ENCODE assay signal across 25 cellular contexts in the genomic region with DNA sequence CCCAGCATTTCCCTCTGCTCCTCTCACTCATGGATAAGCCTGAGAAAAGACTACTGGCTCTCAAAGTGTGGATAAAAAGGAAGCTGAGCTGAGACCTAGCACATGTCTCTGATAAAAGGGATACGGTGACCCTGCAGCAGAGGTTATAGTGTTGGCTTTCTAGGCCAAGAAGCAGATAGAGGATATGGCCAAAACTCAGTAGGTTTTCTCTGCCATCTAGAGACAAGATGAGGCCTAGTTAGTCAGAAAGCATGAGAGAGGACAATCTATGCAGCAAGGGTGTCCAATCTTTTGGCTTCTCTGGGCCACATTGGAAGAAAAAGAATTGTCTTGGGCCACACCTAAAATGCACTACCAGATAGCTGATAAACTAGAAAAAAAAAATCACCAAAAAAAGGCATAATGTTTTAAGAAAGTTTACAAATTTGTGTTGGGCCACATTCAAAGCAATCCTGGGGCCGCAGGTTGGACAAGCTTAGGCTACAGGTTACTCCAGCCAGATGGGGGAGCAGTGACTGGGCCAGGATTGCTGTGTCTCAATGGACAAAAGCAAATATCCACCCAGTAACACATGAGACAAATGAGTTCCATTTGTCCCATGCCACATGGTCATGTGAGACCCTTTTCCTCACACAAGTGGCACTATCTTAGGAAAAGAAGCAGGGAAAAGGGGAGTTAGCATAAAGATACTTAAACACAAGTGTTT.
DNase-seq lines count a peak whose midpoint lies in the region; ATAC-seq, FAIRE-seq and TF ChIP-seq lines count a peak whose summit lies in the region.
"Had no signal": no experiment of that assay in that cellular context is flagged by ENCODE, and none has a peak within 500 bp of the region (broad histone marks: within the 10 kb centered on the region; RNA-seq: fewer than 3 reads in every experiment).

No MANE protein-coding gene starts in this region.

- no TSS peak for BruUV-seq in Panc1 (replicated peaks; lab: Mats Ljungman, UMichigan)

- H3K18ac ChIP-seq in H1 (ENCODE audit: extremely low read depth, low read length) = no peak overlapping the region

- no peaks in the 10 kb centered on the region for H3K36me3 Mint-ChIP-seq in stimulated activated effector memory CD8-positive, alpha-beta T cell treated with anti-CD3 and anti-CD28 coated beads, Interleukin-12 subunit alpha, Interleukin-12 subunit beta, amount 100 ng/mL, for 72 hours

- H2BK5ac ChIP-seq in H1 (ENCODE audit: low read depth, low read length) = no peak overlapping the region; the same call in 1 of the 2 replicates

- H3K4me1 ChIP-seq in heart left ventricle (peaks cover 0 to 7% (median 0%) of the 10 kb centered on the region in 12 donors), right atrium auricular region (no peaks in the 10 kb centered on the region), Panc1 (ENCODE audit: control insufficient read depth, insufficient read depth, low read length) (no peaks in the 10 kb centered on the region), H1 (replicated peaks in 1 of 4; ENCODE audit: control insufficient read depth in 3 of 4, insufficient read depth in 4 of 4, low read length in 3 of 4) (peaks cover 2 to 9% (median 7%) of the 10 kb centered on the region in 4 experiments; a peak in 4 of 7 replicates)
- H3K4me1 ChIP-seq: Caco-2, vagina had no signal

- no peak overlapping the region; a peak in 1 of 4 replicates for H3K4me2 ChIP-seq in H1 (ENCODE audit: insufficient read depth in 1 of 2, low read depth in 2 of 2, low read length in 2 of 2)

- TF ChIP-seq POLR2A in heart left ventricle (IDR thresholded peaks at IDR 0.05) = no peak
- no peak for TF ChIP-seq POLR2A in H1 (IDR thresholded peaks at IDR 0.05; ENCODE audit: control extremely low read depth in 1 of 2, low read depth in 2 of 2, low read length in 2 of 2)

- no peak overlapping the region for H3K23ac ChIP-seq in H1 (ENCODE audit: insufficient read length)

- H3K4me3 Mint-ChIP-seq in stimulated activated effector memory CD8-positive, alpha-beta T cell treated with anti-CD3 and anti-CD28 coated beads, Interleukin-12 subunit alpha, Interleukin-12 subunit beta, amount 100 ng/mL, for 72 hours = no peak overlapping the region
- H3K4me3 Mint-ChIP-seq: brain had no signal

- no peak overlapping the region for H2BK120ac ChIP-seq in H1 (replicated peaks; ENCODE audit: low read depth, low read length)

- H3K27me3 ChIP-seq in heart left ventricle (no peaks in the 10 kb centered on the region), right atrium auricular region (no peaks in the 10 kb centered on the region), Panc1 (ENCODE audit: control insufficient read depth, insufficient read depth, low read length) (no peaks in the 10 kb centered on the region), H1 (replicated peaks in 1 of 4; ENCODE audit: control insufficient read depth in 3 of 4, extremely low read depth in 1 of 4, insufficient read depth in 3 of 4, low read length in 3 of 4) (no peaks in the 10 kb centered on the region)
- H3K27me3 ChIP-seq: ovary, SJCRH30, vagina had no signal

- no peak for TF ChIP-seq EP300 in H1 (IDR thresholded peaks at IDR 0.05; ENCODE audit: borderline replicate concordance in 1 of 2, low read depth in 2 of 2, low read length in 2 of 2)

- no peaks in the 10 kb centered on the region for H3K23me2 ChIP-seq in H1 (ENCODE audit: low read depth, low read length)

- H3K4me3 ChIP-seq in heart left ventricle (no peak overlapping the region), right atrium auricular region (no peak overlapping the region), Panc1 (ENCODE audit: low read depth in 2 of 2, low read length in 2 of 2) (no peak overlapping the region), H1 (ENCODE audit: extremely low read depth in 1 of 4, insufficient read depth in 2 of 4, low read depth in 3 of 4, low read length in 4 of 4) (no peak overlapping the region)
- H3K4me3 ChIP-seq: K562, ovary, vagina had no signal

- no peak overlapping the region for H4K91ac ChIP-seq in H1 (replicated peaks; ENCODE audit: insufficient read length, low read length)

- H3K4ac ChIP-seq in H1 (replicated peaks; ENCODE audit: insufficient read length, low read depth, low read length) = no peak overlapping the region

- no peak overlapping the region for H3K56ac ChIP-seq in H1 (replicated peaks; ENCODE audit: insufficient read length, low read depth, low read length)

- POLR2A ChIA-PET in Panc1 (lab: Charles Lee) = no interaction called here
- POLR2A ChIA-PET in H1 (lab: Charles Lee; ENCODE audit: partially characterized antibody) = no interaction called here

- FAIRE-seq in H1 (lab: Jason Lieb, UNC) = no peak
- FAIRE-seq: K562 had no signal

- H4K20me1 ChIP-seq in H1 (replicated peaks in 1 of 2; ENCODE audit: control insufficient read depth in 1 of 2, insufficient read depth in 2 of 2, low read length in 2 of 2) = no peaks in the 10 kb centered on the region

- H3K9me3 ChIP-seq in heart left ventricle (peaks cover 0 to 7% (median 0%) of the 10 kb centered on the region in 12 donors), right atrium auricular region (no peaks in the 10 kb centered on the region), Panc1 (ENCODE audit: control insufficient read depth, insufficient read depth, low read depth, low read length) (no peaks in the 10 kb centered on the region), H1 (ENCODE audit: insufficient read depth in 2 of 2, low read depth in 1 of 2, low read length in 1 of 2) (no peaks in the 10 kb centered on the region)
- H3K9me3 ChIP-seq: Caco-2, ovary, SJCRH30, vagina had no signal

- no peak overlapping the region for H3K27ac Mint-ChIP-seq in stimulated activated effector memory CD8-positive, alpha-beta T cell treated with anti-CD3 and anti-CD28 coated beads, Interleukin-12 subunit alpha, Interleukin-12 subunit beta, amount 100 ng/mL, for 72 hours

- peaks cover 6% of the 10 kb centered on the region for H3K4me1 Mint-ChIP-seq in stimulated activated effector memory CD8-positive, alpha-beta T cell treated with anti-CD3 and anti-CD28 coated beads, Interleukin-12 subunit alpha, Interleukin-12 subunit beta, amount 100 ng/mL, for 72 hours

- H2BK20ac ChIP-seq in H1 (ENCODE audit: low read length) = no peak overlapping the region

- H3K14ac ChIP-seq in H1 (ENCODE audit: insufficient read length) = no peak overlapping the region

- H3K79me1 ChIP-seq in H1 (ENCODE audit: low read depth, low read length) = no peaks in the 10 kb centered on the region

- in situ Hi-C loops in Panc1 (cut with HindIII; ENCODE audit: low pct_unique_long_range_greater_than_20kb, low sequenced_read_pairs) = no loop called here

- H2BK15ac ChIP-seq in H1 (ENCODE audit: low read length) = no peak overlapping the region

- H3K36me3 ChIP-seq in heart left ventricle (no peaks in the 10 kb centered on the region), right atrium auricular region (no peaks in the 10 kb centered on the region), Panc1 (ENCODE audit: control insufficient read depth, insufficient read depth, low read length) (no peaks in the 10 kb centered on the region), H1 (ENCODE audit: control insufficient read depth in 2 of 4, insufficient read depth in 4 of 4, low read length in 3 of 4) (no peaks in the 10 kb centered on the region)
- H3K36me3 ChIP-seq: ovary, SJCRH30, vagina had no signal

- TF ChIP-seq RAD21 in H1 (IDR thresholded peaks at IDR 0.05 in 1 of 2, conservative IDR thresholded peaks at IDR 0.05 in 1 of 2; ENCODE audit: low read depth in 2 of 2, low read length in 2 of 2) = peak in 1 of 2 experiments; percentile 21; a peak in 2 of 4 replicates

- H2BK12ac ChIP-seq in H1 (ENCODE audit: low read depth, low read length) = peak overlapping the region; percentile 72

- ATAC-seq in heart left ventricle = peak in 3 of 4 donors; percentile 11 to 34 (median 26)
- no peak for ATAC-seq in Panc1
- ATAC-seq in stimulated activated effector memory CD8-positive, alpha-beta T cell treated with anti-CD3 and anti-CD28 coated beads, Interleukin-12 subunit alpha, Interleukin-12 subunit beta, amount 100 ng/mL, for 72 hours = peak; percentile 64
- ATAC-seq: K562 had no signal

- H3K79me2 ChIP-seq in H1 (ENCODE audit: control insufficient read depth in 1 of 2, insufficient read depth in 2 of 2, low read length in 2 of 2) = no peaks in the 10 kb centered on the region

- H3K27ac ChIP-seq in heart left ventricle (no peak overlapping the region), right atrium auricular region (no peak overlapping the region), Panc1 (ENCODE audit: low read length) (no peak overlapping the region), H1 (ENCODE audit: low read depth, low read length) (no peak overlapping the region)
- H3K27ac ChIP-seq: epithelial cell of prostate, ovary, vagina had no signal

- no peak overlapping the region for H3K9ac ChIP-seq in H1 (replicated peaks in 1 of 4; ENCODE audit: extremely low read depth in 1 of 4, low read depth in 3 of 4, low read length in 3 of 4)

- DNase-seq in heart left ventricle (no peak), right atrium auricular region (ENCODE audit: low spot score) (no peak), Panc1 (ENCODE audit: low read depth, low spot score) (no peak), H1 (ENCODE audit: low read depth in 1 of 2, low spot score in 2 of 2) (no peak), kidney glomerular epithelial cell (lab: John Stamatoyannopoulos, UW) (no peak), NCI-H2196 (lab: John Stamatoyannopoulos, UW; ENCODE audit: unreplicated experiment) (no peak), epidermal melanocyte (ENCODE audit: insufficient read length, low spot score) (no peak)
- DNase-seq in stimulated activated effector memory CD8-positive, alpha-beta T cell treated with anti-CD3 and anti-CD28 coated beads, Interleukin-12 subunit alpha, Interleukin-12 subunit beta, amount 100 ng/mL, for 72 hours (ENCODE audit: low spot score in 2 of 2) = no peak
- DNase-seq: activated CD4-positive, CD25-positive, alpha-beta regulatory T cell treated with anti-CD3 and anti-CD28 coated beads, Interleukin-2, amount 50 U/mL, for 72 hours; activated CD8-positive, alpha-beta memory T cell treated with anti-CD3 and anti-CD28 coated beads, Interleukin-2, amount 50 U/mL, for 4 hours; activated naive CD4-positive, alpha-beta T cell treated with anti-CD3 and anti-CD28 coated beads, Interleukin-2, amount 50 U/mL, for 16 hours; cortex of kidney; foreskin melanocyte; NCI-H1048; NCI-H2081; NCI-H524 treated with DMSO at 0.1 percent for 48 hours; ovary; SJCRH30; stimulated activated CD4-positive, alpha-beta T cell treated with anti-CD3 and anti-CD28 coated beads, Interleukin-2, amount 100 ng/mL, for 24 hours; T-helper 9 cell had no signal

- intact Hi-C loops in heart left ventricle (cut with DNase I) = no loop called here
- intact Hi-C loops in Panc1 (cut with micrococcal nuclease; ENCODE audit: unreplicated experiment) = no loop called here

- peak overlapping the region; percentile 40 for H2AFZ ChIP-seq in H1 (ENCODE audit: low read length)

- peak in 1 of 12 donors; percentile 10 for TF ChIP-seq CTCF in heart left ventricle (IDR thresholded peaks at IDR 0.05)
- no peak for TF ChIP-seq CTCF in right atrium auricular region (IDR thresholded peaks at IDR 0.05)
- peak; percentile 13 for TF ChIP-seq CTCF in Panc1 (IDR thresholded peaks at IDR 0.05)
- TF ChIP-seq CTCF in H1 (IDR thresholded peaks at IDR 0.05; ENCODE audit: control extremely low read depth in 1 of 3, insufficient read depth in 1 of 3, low read depth in 1 of 3, low read length in 3 of 3) = peak in 1 of 3 experiments; percentile 9; a peak in 1 of 4 replicates

- no peak overlapping the region for H4K8ac ChIP-seq in H1 (ENCODE audit: extremely low read depth, insufficient read depth, low read length)

- H2AK5ac ChIP-seq in H1 (ENCODE audit: low read depth, low read length) = no peak overlapping the region

- CTCF ChIA-PET in Panc1 (lab: Charles Lee) (no interaction called here), H1 (lab: Charles Lee; ENCODE audit: partially characterized antibody) (interaction anchor here (1.0 to 1.1 kb wide), 2 partner anchors 51 to 80 kb away, joined by 3 to 4 read pairs; no protein-coding TSS in a partner anchor)

- no peaks in the 10 kb centered on the region for H3K9me3 Mint-ChIP-seq in stimulated activated effector memory CD8-positive, alpha-beta T cell treated with anti-CD3 and anti-CD28 coated beads, Interleukin-12 subunit alpha, Interleukin-12 subunit beta, amount 100 ng/mL, for 72 hours

- 67 to 74% (median 68%) methylated on average over 2 of the region's 2 CpGs for WGBS in heart left ventricle, 4 donors
- WGBS in H1 (ENCODE audit: extremely low coverage in 1 of 2, insufficient coverage in 1 of 2, insufficient read length in 1 of 2, insufficient replicate concordance in 2 of 2, low coverage in 1 of 2, low lambda C conversion rate in 2 of 2, missing lambda C conversion rate in 1 of 2), 2 experiments = 89% methylated on average over 2 of the region's 2 CpGs; no CpG with 5 or more reads in 1 of the 2 experiments

- H4K5ac ChIP-seq in H1 (ENCODE audit: insufficient read length, low read depth, low read length) = no peak overlapping the region
